ENCODE assay signal across 1 cellular context in the genomic region with DNA sequence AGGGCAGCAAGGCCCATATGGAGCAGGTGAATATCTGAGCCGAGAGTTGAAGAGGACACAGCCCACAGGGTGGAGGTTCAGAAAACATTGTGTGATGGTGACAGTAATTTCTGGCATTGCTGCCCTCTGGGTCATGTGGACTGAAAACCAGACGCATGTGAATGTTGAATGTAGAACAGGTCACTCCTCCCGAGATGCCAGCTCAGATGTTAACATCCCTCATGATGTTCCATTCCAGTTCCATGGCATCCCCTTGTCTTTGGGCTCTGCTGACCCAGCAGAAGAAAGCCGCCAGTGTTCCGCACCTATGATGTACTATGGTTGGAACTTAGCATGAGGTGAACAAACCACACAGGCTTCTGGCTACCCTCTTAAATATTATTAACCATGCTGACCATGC.
TF ChIP-seq lines count a peak whose summit lies in the region.

No MANE protein-coding gene starts in this region.

TF ChIP-seq in IMR-90, 13 proteins besides CTCF, POLR2A, EP300 and RAD21 (continued from another document):
- TF ChIP-seq ELK1 (IDR thresholded peaks at IDR 0.05; ENCODE audit: borderline replicate concordance, low read depth, low read length): no peak
- TF ChIP-seq RFX5 (IDR thresholded peaks at IDR 0.05; ENCODE audit: low read depth, low read length): no peak
- no peak for TF ChIP-seq MXI1 (IDR thresholded peaks at IDR 0.05; ENCODE audit: borderline replicate concordance, low read depth, low read length)
- no peak for TF ChIP-seq CEBPB (IDR thresholded peaks at IDR 0.05; ENCODE audit: low read depth, low read length)
- no peak for TF ChIP-seq MAZ (IDR thresholded peaks at IDR 0.05; ENCODE audit: borderline replicate concordance, low read depth, low read length)
